ENCODE assay signal across 17 cellular contexts in the genomic region with DNA sequence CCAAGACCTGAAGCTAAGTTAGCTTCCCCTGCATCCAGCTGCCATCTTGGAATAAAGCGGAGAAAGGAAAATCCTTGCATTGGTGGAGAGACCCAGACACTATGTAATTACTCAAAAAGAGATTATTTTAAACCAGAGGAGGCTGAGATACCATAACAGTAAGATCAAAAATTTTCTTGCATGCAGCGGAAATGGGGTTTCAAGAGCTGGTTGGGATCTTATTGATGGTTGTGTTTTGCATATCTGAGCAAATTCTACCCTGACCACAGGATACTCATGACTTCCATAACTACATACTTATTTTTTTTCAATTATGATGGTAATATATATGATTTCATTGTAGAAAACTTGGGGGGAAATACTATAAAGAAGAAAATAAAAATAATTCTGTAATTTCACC. TPM values are rescaled to one million over a fixed set of nuclear protein-coding genes. Genes with fewer than 3 reads are reported as not detected.
DNase-seq lines count a peak whose midpoint lies in the region; ATAC-seq and TF ChIP-seq lines count a peak whose summit lies in the region.
"Had no signal": no experiment of that assay in that cellular context is flagged by ENCODE, and none has a peak within 500 bp of the region (broad histone marks: within the 10 kb centered on the region; RNA-seq: fewer than 3 reads in every experiment).

No MANE protein-coding gene starts in this region.

- H3K36me3 Mint-ChIP-seq in activated naive CD4-positive, alpha-beta T cell treated with anti-CD3 and anti-CD28 coated beads, Interleukin-2, amount 50 U/mL, for 72 hours = no peaks in the 10 kb centered on the region
- H3K36me3 Mint-ChIP-seq in T-helper 17 cell (ENCODE audit: low read depth) = peaks cover 2% of the 10 kb centered on the region
- H3K36me3 Mint-ChIP-seq in activated naive CD8-positive, alpha-beta T cell treated with anti-CD3 and anti-CD28 coated beads, Interleukin-2, amount 10 ng/mL, durations not matched to agents 7 days and 5 days = no peaks in the 10 kb centered on the region
- no peaks in the 10 kb centered on the region for H3K36me3 Mint-ChIP-seq in type B pancreatic cell
- H3K36me3 Mint-ChIP-seq: CD8-positive, alpha-beta memory T cell had no signal

- H3K4me3 Mint-ChIP-seq in T-helper 17 cell (no peak overlapping the region), type B pancreatic cell (no peak overlapping the region)
- no peak overlapping the region for H3K4me3 Mint-ChIP-seq in activated naive CD8-positive, alpha-beta T cell treated with anti-CD3 and anti-CD28 coated beads, Interleukin-2, amount 10 ng/mL, durations not matched to agents 7 days and 5 days
- H3K4me3 Mint-ChIP-seq: CD8-positive, alpha-beta memory T cell had no signal

- H3K4me1 Mint-ChIP-seq in T-helper 17 cell = peaks cover 20% of the 10 kb centered on the region
- peaks cover 10% of the 10 kb centered on the region for H3K4me1 Mint-ChIP-seq in activated naive CD8-positive, alpha-beta T cell treated with anti-CD3 and anti-CD28 coated beads, Interleukin-2, amount 10 ng/mL, durations not matched to agents 7 days and 5 days
- H3K4me1 Mint-ChIP-seq in type B pancreatic cell (ENCODE audit: unreplicated experiment) = peaks cover 14% of the 10 kb centered on the region

- no peaks in the 10 kb centered on the region for H3K9me3 Mint-ChIP-seq in activated naive CD4-positive, alpha-beta T cell treated with anti-CD3 and anti-CD28 coated beads, Interleukin-2, amount 50 U/mL, for 72 hours
- no peaks in the 10 kb centered on the region for H3K9me3 Mint-ChIP-seq in activated naive CD8-positive, alpha-beta T cell treated with anti-CD3 and anti-CD28 coated beads, Interleukin-2, amount 10 ng/mL, durations not matched to agents 7 days and 5 days
- H3K9me3 Mint-ChIP-seq in type B pancreatic cell = no peaks in the 10 kb centered on the region
- H3K9me3 Mint-ChIP-seq: CD8-positive, alpha-beta memory T cell had no signal

- peak; percentile 63 to 83 for ATAC-seq in activated naive CD4-positive, alpha-beta T cell treated with anti-CD3 and anti-CD28 coated beads, Interleukin-2, amount 50 U/mL, for 72 hours
- peak; percentile 59 for ATAC-seq in T-helper 17 cell
- ATAC-seq in activated naive CD8-positive, alpha-beta T cell treated with anti-CD3 and anti-CD28 coated beads, Interleukin-2, amount 10 ng/mL, durations not matched to agents 7 days and 5 days (ENCODE audit: low read depth) = no peak
- ATAC-seq: Right ventricle myocardium inferior had no signal

- DNase-seq in activated naive CD4-positive, alpha-beta T cell treated with anti-CD3 and anti-CD28 coated beads, Interleukin-2, amount 50 U/mL, for 72 hours (ENCODE audit: low spot score in 2 of 2) = no peak
- no peak for DNase-seq in activated naive CD4-positive, alpha-beta T cell treated with Interleukin-2 at 50 U/mL for 16 hours
- DNase-seq in T-helper 17 cell (no peak), type B pancreatic cell (ENCODE audit: extremely low spot score, unreplicated experiment) (no peak), dermis blood vessel endothelial cell (no peak), GM19238 (ENCODE audit: insufficient read length, low spot score) (no peak)
- no peak for DNase-seq in activated naive CD8-positive, alpha-beta T cell treated with anti-CD3 and anti-CD28 coated beads, Interleukin-2, amount 10 ng/mL, durations not matched to agents 7 days and 5 days
- DNase-seq: BE2C, DMS 273 treated with DMSO at 0.1 percent for 48 hours, Karpas-422, MM.1S, NCI-H1105, NCI-H187, NCI-H446, NCI-H748 treated with DMSO at 0.1 percent for 48 hours had no signal

- H3K9me3 ChIP-seq in T-helper 17 cell (ENCODE audit: control insufficient read depth, low read length, poor library complexity, severe bottlenecking) = no peaks in the 10 kb centered on the region
- H3K9me3 ChIP-seq: BE2C had no signal

- H3K27me3 Mint-ChIP-seq in T-helper 17 cell (peaks cover 23% of the 10 kb centered on the region), type B pancreatic cell (peaks cover 7% of the 10 kb centered on the region)
- H3K27me3 Mint-ChIP-seq in activated naive CD8-positive, alpha-beta T cell treated with anti-CD3 and anti-CD28 coated beads, Interleukin-2, amount 10 ng/mL, durations not matched to agents 7 days and 5 days = peaks cover 28% of the 10 kb centered on the region

- POLR2A ChIA-PET in activated naive CD8-positive, alpha-beta T cell treated with anti-CD3 and anti-CD28 coated beads, Interleukin-2, amount 10 ng/mL, durations not matched to agents 7 days and 5 days (lab: Charles Lee) = interaction anchor here (0.9 to 1.0 kb wide), 2 partner anchors 11 to 167 kb away, joined by 4 to 7 read pairs; no protein-coding TSS in a partner anchor

- H3K27ac Mint-ChIP-seq in activated naive CD4-positive, alpha-beta T cell treated with anti-CD3 and anti-CD28 coated beads, Interleukin-2, amount 50 U/mL, for 72 hours = no peak overlapping the region
- H3K27ac Mint-ChIP-seq in T-helper 17 cell (no peak overlapping the region), type B pancreatic cell (peak overlapping the region; percentile 22)
- peak overlapping the region; percentile 60 for H3K27ac Mint-ChIP-seq in activated naive CD8-positive, alpha-beta T cell treated with anti-CD3 and anti-CD28 coated beads, Interleukin-2, amount 10 ng/mL, durations not matched to agents 7 days and 5 days

- TF ChIP-seq CTCF in type B pancreatic cell (conservative IDR thresholded peaks at IDR 0.05) = no peak

RNA-seq across cellular contexts. Expression of a gene that starts 17.5 kb away (rescaled TPM):
- total RNA-seq in activated naive CD4-positive, alpha-beta T cell treated with anti-CD3 and anti-CD28 coated beads, Interleukin-2, amount 50 U/mL, for 72 hours = not detected
- total RNA-seq in T-helper 17 cell (1 to 10 TPM in 1 of 2 donors, under 1 TPM in 1; 0.25 to 6.5 TPM), type B pancreatic cell (ENCODE audit: low replicate concordance) (8.9 and 10.1 TPM in 2 replicates), dermis blood vessel endothelial cell (0.85 and 2.7 TPM in 2 replicates)
- total RNA-seq in activated naive CD8-positive, alpha-beta T cell treated with anti-CD3 and anti-CD28 coated beads, Interleukin-2, amount 10 ng/mL, durations not matched to agents 7 days and 5 days = not detected

Comparison
In these comparisons a context has a peak if more than half of its experiments do, and no peak if none do; other contexts are left out.
1. H3K27ac Mint-ChIP-seq: peak in activated naive CD8-positive, alpha-beta T cell treated with anti-CD3 and anti-CD28 coated beads, Interleukin-2, amount 10 ng/mL, durations not matched to agents 7 days and 5 days (single experiment) and type B pancreatic cell (single experiment); none in activated naive CD4-positive, alpha-beta T cell treated with anti-CD3 and anti-CD28 coated beads, Interleukin-2, amount 50 U/mL, for 72 hours (0 of 2) and T-helper 17 cell (single experiment).